Comparison of ENCODE assay signal across 34 cellular contexts in genomic region chrX:54090880-54091279, GRCh38.
"Had no signal": no experiment of that assay in that cellular context is flagged by ENCODE, and none has a peak within 500 bp of the region (broad histone marks: within the 10 kb centered on the region; RNA-seq: fewer than 3 reads in every experiment).

No MANE protein-coding gene starts in this region.

- H3K27me3 ChIP-seq: MG63 had no signal

- H3K36me3 ChIP-seq: MG63 had no signal

- H3K9me3 ChIP-seq: MG63 had no signal

- DNase-seq: Karpas-422, Kasumi-1, MG63, MM.1S, MV-4-11, NCI-H1048, NCI-H1092, NCI-H1092 treated with DMSO at 0.1 percent for 48 hours, NCI-H1105, NCI-H1105 treated with DMSO at 0.1 percent for 48 hours, NCI-H1417, NCI-H1417 treated with DMSO at 0.1 percent for 48 hours, NCI-H1436, NCI-H1436 treated with DMSO at 0.1 percent for 48 hours, NCI-H146, NCI-H1694, NCI-H1694 treated with DMSO at 0.1 percent for 48 hours, NCI-H187, NCI-H187 treated with DMSO at 0.1 percent for 48 hours, NCI-H1930, NCI-H2029, NCI-H2029 treated with DMSO at 0.1 percent for 48 hours, NCI-H2081, NCI-H2081 treated with DMSO at 0.1 percent for 48 hours, NCI-H2107, NCI-H2171, NCI-H2171 treated with DMSO at 0.1 percent for 48 hours, NCI-H2227 treated with DMSO at 0.1 percent for 48 hours, NCI-H226, NCI-H345, NCI-H446, NCI-H446 treated with DMSO at 0.1 percent for 48 hours, NCI-H510A, NCI-H510A treated with DMSO at 0.1 percent for 48 hours had no signal

- H3K4me3 ChIP-seq: MG63 had no signal
